Comparison of ENCODE assay signal across 15 cellular contexts in the genomic region with DNA sequence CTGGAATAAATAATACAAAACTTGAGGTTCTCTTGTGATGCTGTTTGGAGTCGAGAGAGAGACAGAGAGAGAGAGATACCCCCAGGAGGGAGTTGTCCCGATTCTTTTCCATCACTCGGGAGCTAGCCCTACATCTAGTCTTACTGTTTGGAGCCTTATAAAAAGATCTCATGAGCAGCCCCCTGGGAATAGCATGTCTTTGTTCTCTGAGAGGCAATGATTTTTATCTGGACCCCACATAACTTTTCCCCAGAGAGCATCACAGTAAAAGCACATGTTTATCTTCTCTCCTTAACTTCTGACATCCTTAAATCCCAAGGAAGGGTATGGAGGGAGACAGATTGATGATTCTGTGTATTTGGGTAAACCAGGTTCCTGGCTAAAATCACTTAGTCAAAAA. TPM values are rescaled to one million over a fixed set of nuclear protein-coding genes. Genes with fewer than 3 reads are reported as not detected.
A peak's percentile ranks its signal among the peaks of the same experiment; 100 is the strongest.
DNase-seq lines count a peak whose midpoint lies in the region; ATAC-seq, FAIRE-seq and TF ChIP-seq lines count a peak whose summit lies in the region.
"Had no signal": no experiment of that assay in that cellular context is flagged by ENCODE, and none has a peak within 500 bp of the region (broad histone marks: within the 10 kb centered on the region; RNA-seq: fewer than 3 reads in every experiment).

No MANE protein-coding gene starts in this region.

- 39% methylated on average over 3 of the region's 3 CpGs for WGBS in esophagus muscularis mucosa
- 40 to 77% (median 57%) methylated on average over 3 of the region's 3 CpGs for WGBS in spleen, 5 donors
- WGBS in small intestine, 3 donors: 56 to 83% (median 66%) methylated on average over 3 of the region's 3 CpGs

- no peak for TF ChIP-seq CTCF in CD14-positive monocyte (IDR thresholded peaks at IDR 0.05)
- no peak for TF ChIP-seq CTCF in esophagus muscularis mucosa (IDR thresholded peaks at IDR 0.05)
- TF ChIP-seq CTCF in spleen (IDR thresholded peaks at IDR 0.05 in 8 of 11, conservative IDR thresholded peaks at IDR 0.05 in 3 of 11): no peak
- TF ChIP-seq CTCF in PC-3 (conservative IDR thresholded peaks at IDR 0.05; ENCODE audit: low read depth, low read length): no peak

- H3K9me3 Mint-ChIP-seq in CD14-positive monocyte (peaks cover 5 to 13% (median 8%) of the 10 kb centered on the region in 7 donors), IgD-negative memory B cell (peaks cover 2 to 16% (median 7%) of the 10 kb centered on the region in 3 donors)
- H3K9me3 Mint-ChIP-seq: activated CD4-positive, alpha-beta T cell treated with anti-CD3 and anti-CD28 coated beads, Interleukin-2, amount 10 ng/mL, durations not matched to agents 24 days and 14 days had no signal

- peaks cover 0 to 6% (median 0%) of the 10 kb centered on the region in 3 donors for H3K27me3 Mint-ChIP-seq in CD14-positive monocyte (ENCODE audit: low read depth in 3 of 3)
- H3K27me3 Mint-ChIP-seq in IgD-negative memory B cell: no peaks in the 10 kb centered on the region

- TF ChIP-seq EP300 in esophagus muscularis mucosa (IDR thresholded peaks at IDR 0.05): no peak

- peak overlapping the region; percentile 40 to 65 (median 60) for H3K27ac ChIP-seq in esophagus muscularis mucosa (replicated peaks in 1 of 4)
- peak overlapping the region; percentile 83 to 96 (median 88) for H3K27ac ChIP-seq in spleen
- H3K27ac ChIP-seq in small intestine (ENCODE audit: low read depth in 1 of 2, low read length in 1 of 2): peak overlapping the region in 1 of 2 donors; percentile 52
- no peak overlapping the region for H3K27ac ChIP-seq in PC-3 (ENCODE audit: low read length)
- H3K27ac ChIP-seq: hepatocyte had no signal

- no TSS peak for BruUV-seq in PC-3 (replicated peaks; lab: Mats Ljungman, UMichigan)

- H3K36me3 Mint-ChIP-seq in CD14-positive monocyte (no peaks in the 10 kb centered on the region), IgD-negative memory B cell (peaks cover 3% of the 10 kb centered on the region)

- H3K4me1 Mint-ChIP-seq in CD14-positive monocyte (peaks cover 39% of the 10 kb centered on the region), IgD-negative memory B cell (peaks cover 33 to 46% (median 35%) of the 10 kb centered on the region in 3 donors)

- POLR2A ChIA-PET in PC-3 (lab: Charles Lee; ENCODE audit: unreplicated experiment): no interaction called here

- H3K27ac Mint-ChIP-seq in CD14-positive monocyte: peak overlapping the region; percentile 94 to 100 (median 98)
- peak overlapping the region; percentile 95 to 100 (median 100) for H3K27ac Mint-ChIP-seq in IgD-negative memory B cell

- H3K4me2 ChIP-seq in PC-3 (ENCODE audit: low read length): no peak overlapping the region
- H3K4me2 ChIP-seq: hepatocyte had no signal

- H3K4me3 ChIP-seq in esophagus muscularis mucosa (no peak overlapping the region), spleen (no peak overlapping the region), small intestine (ENCODE audit: low read depth in 1 of 2, low read length in 2 of 2) (no peak overlapping the region), PC-3 (ENCODE audit: low read length) (no peak overlapping the region)
- H3K4me3 ChIP-seq: hepatocyte, pancreas had no signal

- no peak for ATAC-seq in PC-3
- no peak for ATAC-seq in left lobe of liver

- H3K4me1 ChIP-seq in esophagus muscularis mucosa: peaks cover 0 to 17% (median 2%) of the 10 kb centered on the region in 4 donors
- H3K4me1 ChIP-seq in spleen: peaks cover 0 to 44% (median 25%) of the 10 kb centered on the region in 6 donors
- no peaks in the 10 kb centered on the region for H3K4me1 ChIP-seq in small intestine (ENCODE audit: control insufficient read depth in 2 of 2, insufficient read depth in 1 of 2, low read depth in 1 of 2, low read length in 1 of 2)
- no peaks in the 10 kb centered on the region for H3K4me1 ChIP-seq in PC-3 (ENCODE audit: insufficient read depth, low read length)

- no peak overlapping the region for H2AFZ ChIP-seq in PC-3 (ENCODE audit: low read length)
- H2AFZ ChIP-seq: hepatocyte had no signal

- H3K9ac ChIP-seq in PC-3 (ENCODE audit: low read length): no peak overlapping the region

- DNase-seq in CD14-positive monocyte (ENCODE audit: low spot score): no peak
- no peak for DNase-seq in esophagus muscularis mucosa (ENCODE audit: extremely low spot score)
- no peak for DNase-seq in spleen
- DNase-seq in amniotic stem cell (lab: John Stamatoyannopoulos, UW): no peak
- no peak for DNase-seq in small intestine
- DNase-seq in PC-3: no peak
- DNase-seq in left lobe of liver (ENCODE audit: low spot score): no peak
- DNase-seq: activated CD4-positive, alpha-beta T cell treated with anti-CD3 and anti-CD28 coated beads, Interleukin-2, amount 10 ng/mL, durations not matched to agents 24 days and 14 days; activated T-cell treated with anti-CD3 and anti-CD28 coated beads, Interleukin-2, amount 50 U/mL, for 1 hour; GF-D8; NCI-H187 treated with DMSO at 0.1 percent for 48 hours; NCI-H510A; pancreas had no signal

- CTCF ChIA-PET in PC-3 (lab: Charles Lee): no interaction called here

- no peaks in the 10 kb centered on the region for H3K9me2 ChIP-seq in PC-3 (replicated peaks; ENCODE audit: low read length)

- no peaks in the 10 kb centered on the region for H3K79me2 ChIP-seq in PC-3 (ENCODE audit: low read length)
- H3K79me2 ChIP-seq: hepatocyte had no signal

- H3F3A ChIP-seq in PC-3 (ENCODE audit: low read length, unreplicated experiment): no peaks in the 10 kb centered on the region

- H3K9me3 ChIP-seq in esophagus muscularis mucosa (no peaks in the 10 kb centered on the region), spleen (peaks cover 0 to 12% (median 9%) of the 10 kb centered on the region in 8 donors), small intestine (ENCODE audit: control insufficient read depth, low read depth) (no peaks in the 10 kb centered on the region), PC-3 (ENCODE audit: low read length) (no peaks in the 10 kb centered on the region)
- H3K9me3 ChIP-seq: pancreas had no signal

- intact Hi-C loops in CD14-positive monocyte (cut with micrococcal nuclease): no loop called here
- intact Hi-C loops in esophagus muscularis mucosa (cut with DNase I): no loop called here
- intact Hi-C loops in spleen (cut with DNase I; ENCODE audit: low total_unique reads): no loop called here
- intact Hi-C loops in PC-3 (cut with micrococcal nuclease): no loop called here

- H3K27me3 ChIP-seq in esophagus muscularis mucosa: peaks cover 0 to 5% (median 0%) of the 10 kb centered on the region in 4 donors
- no peaks in the 10 kb centered on the region for H3K27me3 ChIP-seq in spleen (replicated peaks in 1 of 7)
- H3K27me3 ChIP-seq in small intestine (ENCODE audit: control insufficient read depth in 2 of 2, insufficient read depth in 2 of 2, low read length in 2 of 2): no peaks in the 10 kb centered on the region
- H3K27me3 ChIP-seq in PC-3 (ENCODE audit: low read length): peaks cover 74% of the 10 kb centered on the region
- H3K27me3 ChIP-seq: pancreas had no signal

- FAIRE-seq in small intestine (lab: Jason Lieb, UNC): no peak

- TF ChIP-seq POLR2A in esophagus muscularis mucosa (IDR thresholded peaks at IDR 0.05; ENCODE audit: low read depth) (no peak), spleen (IDR thresholded peaks at IDR 0.05) (no peak)

- H4K20me1 ChIP-seq in PC-3 (ENCODE audit: low read length): no peaks in the 10 kb centered on the region

- H3K4me3 Mint-ChIP-seq in CD14-positive monocyte (peak overlapping the region in 1 of 2 donors; percentile 56), IgD-negative memory B cell (peak overlapping the region; percentile 68 to 90 (median 84))
- H3K4me3 Mint-ChIP-seq: activated CD4-positive, alpha-beta T cell treated with anti-CD3 and anti-CD28 coated beads, Interleukin-2, amount 10 ng/mL, durations not matched to agents 24 days and 14 days had no signal

- H3K36me3 ChIP-seq in esophagus muscularis mucosa: no peaks in the 10 kb centered on the region
- no peaks in the 10 kb centered on the region for H3K36me3 ChIP-seq in spleen
- H3K36me3 ChIP-seq in small intestine (ENCODE audit: control insufficient read depth in 2 of 2, insufficient read depth in 2 of 2, low read length in 2 of 2): no peaks in the 10 kb centered on the region
- H3K36me3 ChIP-seq in PC-3 (ENCODE audit: low read depth, low read length): no peaks in the 10 kb centered on the region
- H3K36me3 ChIP-seq: pancreas had no signal

RNA-seq across cellular contexts. Expression of gene HLA-DOA, which starts 20.9 kb away (rescaled TPM):
- polyA plus RNA-seq in CD14-positive monocyte (1 to 10 TPM; 2.8 to 9.1 TPM), IgD-negative memory B cell (363 TPM), spleen (10 to 100 TPM; 36.9 to 48.7 (median 40.0) TPM), small intestine (1 to 10 TPM in 1 of 3 donors, under 1 TPM in 2; 0.22 to 5.9 (median 0.81) TPM)
- total RNA-seq in esophagus muscularis mucosa (10 to 100 TPM in 2 of 4 donors, 1 to 10 TPM in 2; 3.8 to 11.5 (median 8.3) TPM), spleen (10 to 100 TPM; 30.8 to 89.5 (median 68.6) TPM), PC-3 (2014; rRNA removed) (not detected in 2 replicates), left lobe of liver (0.70 TPM)

RNA-seq across cellular contexts. Expression of gene HLA-DPA1, which starts 43.2 kb away (rescaled TPM):
- polyA plus RNA-seq in CD14-positive monocyte (100 to 1,000 TPM; 578 to 796 TPM), IgD-negative memory B cell (2,568 TPM), spleen (100 to 1,000 TPM; 346 to 466 (median 352) TPM), small intestine (10 to 100 TPM in 2 of 3 donors, 1 to 10 TPM in 1; 9.4 to 86.7 (median 32.1) TPM)
- total RNA-seq in esophagus muscularis mucosa (10 to 100 TPM; 28.5 to 91.3 (median 65.9) TPM), spleen (100 to 1,000 TPM; 253 to 621 (median 517) TPM), PC-3 (2014; rRNA removed) (not detected in 2 replicates), left lobe of liver (10.8 TPM)

RNA-seq across cellular contexts. Expression of gene HLA-DPB1, which starts 45.5 kb away (rescaled TPM):
- polyA plus RNA-seq in CD14-positive monocyte (100 to 1,000 TPM; 569 to 682 TPM), IgD-negative memory B cell (2,247 TPM), spleen (100 to 1,000 TPM; 543 to 817 (median 574) TPM), small intestine (100 to 1,000 TPM in 1 of 3 donors, 10 to 100 TPM in 2; 14.3 to 150 (median 66.8) TPM)
- total RNA-seq in esophagus muscularis mucosa (10 to 100 TPM; 38.6 to 95.8 (median 61.7) TPM), spleen (100 to 1,000 TPM; 209 to 647 (median 414) TPM), PC-3 (2014; rRNA removed) (not detected in 2 replicates), left lobe of liver (11.3 TPM)

Comparison
In these comparisons a context has a peak if more than half of its experiments do, and no peak if none do; other contexts are left out.
1. RNA of gene HLA-DPA1, which starts 43.2 kb away (total RNA-seq): 253 to 621 TPM in spleen, 28.5 to 91.3 TPM in esophagus muscularis mucosa and 10.8 TPM in left lobe of liver (single experiment); not detected in PC-3; every median in the first group is over 10 times any median in the second.
2. RNA of gene HLA-DPB1, which starts 45.5 kb away (total RNA-seq): 209 to 647 TPM in spleen, 38.6 to 95.8 TPM in esophagus muscularis mucosa and 11.3 TPM in left lobe of liver (single experiment); not detected in PC-3; every median in the first group is over 10 times any median in the second.